1 cellular context compared by ENCODE assay signal in the genomic region with DNA sequence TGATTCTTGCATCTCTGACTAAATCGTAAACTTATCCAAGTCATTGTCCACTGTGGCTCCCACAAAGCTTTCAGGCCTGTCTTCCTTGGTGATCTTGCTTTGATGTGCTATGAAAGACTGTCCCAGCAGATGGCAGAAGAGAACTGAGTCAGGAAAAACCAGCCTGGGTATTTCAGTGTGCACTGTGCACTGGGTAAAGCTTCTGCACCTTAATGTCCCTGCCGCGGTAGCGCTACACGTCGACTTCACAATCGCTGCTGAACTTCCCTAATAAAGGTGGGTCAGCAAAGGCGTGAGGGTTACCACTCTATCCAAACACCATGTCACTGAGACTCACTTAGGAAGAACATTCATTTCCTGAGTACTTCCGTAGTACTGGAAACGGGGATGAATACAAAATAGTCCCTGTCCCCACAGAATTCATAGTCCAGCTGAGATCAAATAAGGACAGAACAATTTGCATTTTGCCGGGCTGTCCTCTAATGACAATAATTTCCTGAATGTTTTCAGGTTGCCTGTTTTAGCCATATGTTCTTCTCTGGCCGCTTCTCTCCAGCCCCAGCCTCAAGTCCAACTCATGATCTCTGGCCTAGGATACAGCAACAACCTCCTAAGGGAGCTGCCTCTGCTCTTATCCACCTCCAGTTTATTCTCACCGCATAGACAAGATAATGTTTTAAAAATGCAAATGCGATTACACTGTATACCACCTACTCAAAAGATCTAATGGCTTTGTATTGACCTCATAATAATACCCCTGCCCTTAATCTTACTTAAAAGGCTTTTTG.
TF ChIP-seq lines count a peak whose summit lies in the region.

No MANE protein-coding gene starts in this region.

TF ChIP-seq in SK-N-SH, 30 proteins besides CTCF, POLR2A, EP300 and RAD21:
- peak; percentile 13; the same call in 1 of the 2 replicates for TF ChIP-seq MXI1 (IDR thresholded peaks at IDR 0.05; ENCODE audit: low read depth, low read length)
- no peak for TF ChIP-seq JUND (IDR thresholded peaks at IDR 0.05)
- TF ChIP-seq, protein P1, sequence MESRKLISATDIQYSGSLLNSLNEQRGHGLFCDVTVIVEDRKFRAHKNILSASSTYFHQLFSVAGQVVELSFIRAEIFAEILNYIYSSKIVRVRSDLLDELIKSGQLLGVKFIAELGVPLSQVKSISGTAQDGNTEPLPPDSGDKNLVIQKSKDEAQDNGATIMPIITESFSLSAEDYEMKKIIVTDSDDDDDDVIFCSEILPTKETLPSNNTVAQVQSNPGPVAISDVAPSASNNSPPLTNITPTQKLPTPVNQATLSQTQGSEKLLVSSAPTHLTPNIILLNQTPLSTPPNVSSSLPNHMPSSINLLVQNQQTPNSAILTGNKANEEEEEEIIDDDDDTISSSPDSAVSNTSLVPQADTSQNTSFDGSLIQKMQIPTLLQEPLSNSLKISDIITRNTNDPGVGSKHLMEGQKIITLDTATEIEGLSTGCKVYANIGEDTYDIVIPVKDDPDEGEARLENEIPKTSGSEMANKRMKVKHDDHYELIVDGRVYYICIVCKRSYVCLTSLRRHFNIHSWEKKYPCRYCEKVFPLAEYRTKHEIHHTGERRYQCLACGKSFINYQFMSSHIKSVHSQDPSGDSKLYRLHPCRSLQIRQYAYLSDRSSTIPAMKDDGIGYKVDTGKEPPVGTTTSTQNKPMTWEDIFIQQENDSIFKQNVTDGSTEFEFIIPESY (IDR thresholded peaks at IDR 0.05; ENCODE audit: borderline replicate concordance, low read depth), result no peak
- TF ChIP-seq SMC3 (IDR thresholded peaks at IDR 0.05; ENCODE audit: low read depth, low read length), result peak; percentile 85
